Comparison of ENCODE assay signal across 1 cellular context in genomic region chr11:66371627-66372415, GRCh38.
TF ChIP-seq lines count a peak whose summit lies in the region.

Gene SLC29A2 (minus strand): TSS chr11:66371760. CDS start chr11:66371591, 169 bp downstream.

TF ChIP-seq in WTC11, 78 proteins besides CTCF, POLR2A, EP300 and RAD21 (continued from another document and continues in another):
- TF ChIP-seq AFF4 (CRISPR knock-in tag; IDR thresholded peaks at IDR 0.05; ENCODE audit: borderline replicate concordance): 0 out of 2 replicates have a peak, but pooled peaks have one; percentile 36
- TF ChIP-seq TCF7 (CRISPR knock-in tag; IDR thresholded peaks at IDR 0.05; ENCODE audit: low read depth): no peak
- TF ChIP-seq KAT7 (CRISPR knock-in tag; IDR thresholded peaks at IDR 0.05; ENCODE audit: borderline replicate concordance): no peak
- TF ChIP-seq NR3C1 (CRISPR knock-in tag; conservative IDR thresholded peaks at IDR 0.05; ENCODE audit: low read depth): no peak
- TF ChIP-seq USF1 (CRISPR knock-in tag; IDR thresholded peaks at IDR 0.05): no peak
- TF ChIP-seq E2F5 (CRISPR knock-in tag; IDR thresholded peaks at IDR 0.05): 0 out of 2 replicates have a peak, but pooled peaks have one; percentile 50
- TF ChIP-seq SMAD3 (CRISPR knock-in tag; IDR thresholded peaks at IDR 0.05; ENCODE audit: borderline replicate concordance): 0 out of 2 replicates have a peak, but pooled peaks have one; percentile 24
- no peak for TF ChIP-seq ZNF532 (CRISPR knock-in tag; IDR thresholded peaks at IDR 0.05; ENCODE audit: borderline replicate concordance)
- no peak for TF ChIP-seq ATF2 (CRISPR knock-in tag; IDR thresholded peaks at IDR 0.05; ENCODE audit: borderline replicate concordance, low read depth)
- no peak for TF ChIP-seq MXD4 (CRISPR knock-in tag; IDR thresholded peaks at IDR 0.05; ENCODE audit: borderline replicate concordance)
- no peak for TF ChIP-seq ZBTB43 (CRISPR knock-in tag; IDR thresholded peaks at IDR 0.05)
- no peak for TF ChIP-seq ZNF396 (CRISPR knock-in tag; IDR thresholded peaks at IDR 0.05; ENCODE audit: borderline replicate concordance)
- TF ChIP-seq ZNF416 (CRISPR knock-in tag; IDR thresholded peaks at IDR 0.05): peak; percentile 58; the same call in 1 of the 2 replicates
- no peak; the same call in 1 of the 2 replicates for TF ChIP-seq FOXP1 (CRISPR knock-in tag; IDR thresholded peaks at IDR 0.05; ENCODE audit: borderline replicate concordance)
- TF ChIP-seq ZNF138 (CRISPR knock-in tag; conservative IDR thresholded peaks at IDR 0.05): no peak
- no peak for TF ChIP-seq NFATC4 (CRISPR knock-in tag; IDR thresholded peaks at IDR 0.05)
- no peak for TF ChIP-seq CDX4 (CRISPR knock-in tag; IDR thresholded peaks at IDR 0.05; ENCODE audit: borderline replicate concordance)
- TF ChIP-seq CREM (CRISPR knock-in tag; IDR thresholded peaks at IDR 0.05): peak; percentile 56; the same call in 1 of the 2 replicates
- no peak for TF ChIP-seq ZNF317 (CRISPR knock-in tag; IDR thresholded peaks at IDR 0.05; ENCODE audit: borderline replicate concordance, low read depth)
- TF ChIP-seq ZNF121 (CRISPR knock-in tag; IDR thresholded peaks at IDR 0.05): no peak
- no peak for TF ChIP-seq RELA (CRISPR knock-in tag; IDR thresholded peaks at IDR 0.05; ENCODE audit: borderline replicate concordance)
- TF ChIP-seq GTF2I (CRISPR knock-in tag; conservative IDR thresholded peaks at IDR 0.05): no peak
- peak; percentile 78; the same call in 1 of the 2 replicates for TF ChIP-seq ARID4B (CRISPR knock-in tag; IDR thresholded peaks at IDR 0.05; ENCODE audit: borderline replicate concordance)
- no peak for TF ChIP-seq RORB (CRISPR knock-in tag; IDR thresholded peaks at IDR 0.05)
- no peak for TF ChIP-seq SOX15 (CRISPR knock-in tag; IDR thresholded peaks at IDR 0.05)
- TF ChIP-seq GRHL2 (CRISPR knock-in tag; IDR thresholded peaks at IDR 0.05; ENCODE audit: insufficient replicate concordance, severe bottlenecking): no peak
- no peak for TF ChIP-seq ZSCAN18 (CRISPR knock-in tag; IDR thresholded peaks at IDR 0.05)
- no peak for TF ChIP-seq TP53 (CRISPR knock-in tag; IDR thresholded peaks at IDR 0.05)
- TF ChIP-seq MAX (CRISPR knock-in tag; IDR thresholded peaks at IDR 0.05): no peak
- no peak for TF ChIP-seq ETV6 (CRISPR knock-in tag; IDR thresholded peaks at IDR 0.05)
- 0 out of 2 replicates have a peak, but pooled peaks have one; percentile 31 for TF ChIP-seq STAT6 (CRISPR knock-in tag; conservative IDR thresholded peaks at IDR 0.05; ENCODE audit: low read depth)
- TF ChIP-seq ESRRA (CRISPR knock-in tag; IDR thresholded peaks at IDR 0.05; ENCODE audit: borderline replicate concordance): 0 out of 2 replicates have a peak, but pooled peaks have one; percentile 19
- no peak for TF ChIP-seq FOXJ3 (CRISPR knock-in tag; IDR thresholded peaks at IDR 0.05; ENCODE audit: borderline replicate concordance)
